In genomic region chr17:6755281-6755680, GRCh38 we compare ENCODE assay signal across 9 cellular contexts. TPM values are rescaled to one million over a fixed set of nuclear protein-coding genes. Genes with fewer than 3 reads are reported as not detected.
DNase-seq lines count a peak whose midpoint lies in the region; ATAC-seq and TF ChIP-seq lines count a peak whose summit lies in the region.
"Had no signal": no experiment of that assay in that cellular context is flagged by ENCODE, and none has a peak within 500 bp of the region (broad histone marks: within the 10 kb centered on the region; RNA-seq: fewer than 3 reads in every experiment).

No MANE protein-coding gene starts in this region.

- no peak for ATAC-seq in stimulated activated effector memory CD8-positive, alpha-beta T cell treated with anti-CD3 and anti-CD28 coated beads, Interleukin-12 subunit alpha, Interleukin-12 subunit beta, amount 100 ng/mL, for 72 hours

- H3K27me3 ChIP-seq in right atrium auricular region: no peaks in the 10 kb centered on the region

- H3K9me3 ChIP-seq in right atrium auricular region: no peaks in the 10 kb centered on the region

- peak overlapping the region; percentile 87 to 88 for H3K27ac ChIP-seq in right atrium auricular region

- no peaks in the 10 kb centered on the region for H3K36me3 ChIP-seq in right atrium auricular region

- peak overlapping the region; percentile 69; the same call in 1 of the 2 replicates for H3K4me3 ChIP-seq in GM08714 (ENCODE audit: low read length)
- H3K4me3 ChIP-seq in right atrium auricular region: peak overlapping the region; percentile 52 to 54

- H3K9me3 Mint-ChIP-seq in activated T-helper 1 cell treated with anti-CD3 and anti-CD28 coated beads, Interleukin-12 subunit alpha, Interleukin-12 subunit beta, Interleukin-2, Interleukin-4 antibody, amounts not matched to agents 30 ng/mL and 10 ng/mL and 1 ng/mL, durations not matched to agents 14 hours and 24 hours and 36 hours: no peaks in the 10 kb centered on the region
- no peaks in the 10 kb centered on the region for H3K9me3 Mint-ChIP-seq in stimulated activated effector memory CD8-positive, alpha-beta T cell treated with anti-CD3 and anti-CD28 coated beads, Interleukin-12 subunit alpha, Interleukin-12 subunit beta, amount 100 ng/mL, for 72 hours

- peaks cover 0 to 52% of the 10 kb centered on the region in 2 donors for H3K4me1 ChIP-seq in right atrium auricular region

- peak overlapping the region; percentile 98 for H3K4me3 Mint-ChIP-seq in activated T-helper 1 cell treated with anti-CD3 and anti-CD28 coated beads, Interleukin-12 subunit alpha, Interleukin-12 subunit beta, Interleukin-2, Interleukin-4 antibody, amounts not matched to agents 30 ng/mL and 10 ng/mL and 1 ng/mL, durations not matched to agents 14 hours and 24 hours and 36 hours
- peak overlapping the region; percentile 87 for H3K4me3 Mint-ChIP-seq in stimulated activated effector memory CD8-positive, alpha-beta T cell treated with anti-CD3 and anti-CD28 coated beads, Interleukin-12 subunit alpha, Interleukin-12 subunit beta, amount 100 ng/mL, for 72 hours

- TF ChIP-seq CTCF in right atrium auricular region (IDR thresholded peaks at IDR 0.05): no peak

- intact Hi-C loops in activated T-helper 1 cell treated with anti-CD3 and anti-CD28 coated beads, Interleukin-12 subunit alpha, Interleukin-12 subunit beta, Interleukin-2, Interleukin-4 antibody, amounts not matched to agents 30 ng/mL and 10 ng/mL and 1 ng/mL, durations not matched to agents 14 hours and 24 hours and 36 hours (cut with micrococcal nuclease): loop anchor here (5.0 to 10.0 kb wide), 5 partner anchors 93 to 1170 kb away; partner anchors contain the start of genes KIAA0753, NLRP1, RNASEK and TXNDC17

- no peak for DNase-seq in activated T-helper 1 cell treated with anti-CD3 and anti-CD28 coated beads, Interleukin-12 subunit alpha, Interleukin-12 subunit beta, Interleukin-2, Interleukin-4 antibody, amounts not matched to agents 30 ng/mL and 10 ng/mL and 1 ng/mL, durations not matched to agents 14 hours and 24 hours and 36 hours (ENCODE audit: low spot score)
- peak; percentile 74 for DNase-seq in right atrium auricular region (ENCODE audit: low spot score)
- no peak for DNase-seq in stimulated activated effector memory CD8-positive, alpha-beta T cell treated with anti-CD3 and anti-CD28 coated beads, Interleukin-12 subunit alpha, Interleukin-12 subunit beta, amount 100 ng/mL, for 72 hours (ENCODE audit: low spot score in 2 of 2)
- no peak for DNase-seq in middle frontal gyrus (ENCODE audit: extremely low spot score, low spot score)
- DNase-seq in UCSD-AML1 (lab: John Stamatoyannopoulos, UW; ENCODE audit: unreplicated experiment): no peak
- no peak for DNase-seq in DMS53 treated with DMSO at 0.1 percent for 48 hours (lab: John Stamatoyannopoulos, UW; ENCODE audit: unreplicated experiment)
- no peak for DNase-seq in DMS79 treated with DMSO at 0.1 percent for 48 hours (lab: John Stamatoyannopoulos, UW)
- DNase-seq: NCI-H526 had no signal

- peaks cover 32% of the 10 kb centered on the region for H3K36me3 Mint-ChIP-seq in activated T-helper 1 cell treated with anti-CD3 and anti-CD28 coated beads, Interleukin-12 subunit alpha, Interleukin-12 subunit beta, Interleukin-2, Interleukin-4 antibody, amounts not matched to agents 30 ng/mL and 10 ng/mL and 1 ng/mL, durations not matched to agents 14 hours and 24 hours and 36 hours (ENCODE audit: low read depth)
- H3K36me3 Mint-ChIP-seq in stimulated activated effector memory CD8-positive, alpha-beta T cell treated with anti-CD3 and anti-CD28 coated beads, Interleukin-12 subunit alpha, Interleukin-12 subunit beta, amount 100 ng/mL, for 72 hours: peaks cover 19% of the 10 kb centered on the region

- peaks cover 68% of the 10 kb centered on the region for H3K4me1 Mint-ChIP-seq in activated T-helper 1 cell treated with anti-CD3 and anti-CD28 coated beads, Interleukin-12 subunit alpha, Interleukin-12 subunit beta, Interleukin-2, Interleukin-4 antibody, amounts not matched to agents 30 ng/mL and 10 ng/mL and 1 ng/mL, durations not matched to agents 14 hours and 24 hours and 36 hours (ENCODE audit: low read depth)
- H3K4me1 Mint-ChIP-seq in stimulated activated effector memory CD8-positive, alpha-beta T cell treated with anti-CD3 and anti-CD28 coated beads, Interleukin-12 subunit alpha, Interleukin-12 subunit beta, amount 100 ng/mL, for 72 hours: peaks cover 65% of the 10 kb centered on the region

- peak overlapping the region; percentile 95 for H3K27ac Mint-ChIP-seq in activated T-helper 1 cell treated with anti-CD3 and anti-CD28 coated beads, Interleukin-12 subunit alpha, Interleukin-12 subunit beta, Interleukin-2, Interleukin-4 antibody, amounts not matched to agents 30 ng/mL and 10 ng/mL and 1 ng/mL, durations not matched to agents 14 hours and 24 hours and 36 hours
- H3K27ac Mint-ChIP-seq in stimulated activated effector memory CD8-positive, alpha-beta T cell treated with anti-CD3 and anti-CD28 coated beads, Interleukin-12 subunit alpha, Interleukin-12 subunit beta, amount 100 ng/mL, for 72 hours: peak overlapping the region; percentile 97

- no peaks in the 10 kb centered on the region for H3K27me3 Mint-ChIP-seq in activated T-helper 1 cell treated with anti-CD3 and anti-CD28 coated beads, Interleukin-12 subunit alpha, Interleukin-12 subunit beta, Interleukin-2, Interleukin-4 antibody, amounts not matched to agents 30 ng/mL and 10 ng/mL and 1 ng/mL, durations not matched to agents 14 hours and 24 hours and 36 hours (ENCODE audit: insufficient read depth)

RNA-seq across cellular contexts. Expression of gene XAF1, which starts 0.6 kb away (rescaled TPM):
- total RNA-seq in activated T-helper 1 cell treated with anti-CD3 and anti-CD28 coated beads, Interleukin-12 subunit alpha, Interleukin-12 subunit beta, Interleukin-2, Interleukin-4 antibody, amounts not matched to agents 30 ng/mL and 10 ng/mL and 1 ng/mL, durations not matched to agents 14 hours and 24 hours and 36 hours: 41.7 and 45.7 TPM in 2 replicates
- total RNA-seq in right atrium auricular region: 10 to 100 TPM in 1 of 2 donors, 1 to 10 TPM in 1; 9.4 to 12.8 TPM

RNA-seq across cellular contexts. Expression of gene FBXO39, which starts 20.7 kb away (rescaled TPM):
- total RNA-seq in activated T-helper 1 cell treated with anti-CD3 and anti-CD28 coated beads, Interleukin-12 subunit alpha, Interleukin-12 subunit beta, Interleukin-2, Interleukin-4 antibody, amounts not matched to agents 30 ng/mL and 10 ng/mL and 1 ng/mL, durations not matched to agents 14 hours and 24 hours and 36 hours: 0.29 TPM in 1 of 2 replicates, not detected in the other
- not detected for total RNA-seq in right atrium auricular region

RNA-seq across cellular contexts. Expression of gene SLC13A5, which starts 42.1 kb away (rescaled TPM):
- total RNA-seq in activated T-helper 1 cell treated with anti-CD3 and anti-CD28 coated beads, Interleukin-12 subunit alpha, Interleukin-12 subunit beta, Interleukin-2, Interleukin-4 antibody, amounts not matched to agents 30 ng/mL and 10 ng/mL and 1 ng/mL, durations not matched to agents 14 hours and 24 hours and 36 hours: not detected in 2 replicates
- not detected for total RNA-seq in right atrium auricular region
